11 cellular contexts compared by ENCODE assay signal in genomic region chr19:56951672-56952071, GRCh38.
"Had no signal": no experiment of that assay in that cellular context is flagged by ENCODE, and none has a peak within 500 bp of the region (broad histone marks: within the 10 kb centered on the region; RNA-seq: fewer than 3 reads in every experiment).

No MANE protein-coding gene starts in this region.

- H2AFZ ChIP-seq: GM23248, GM23338 had no signal

- H3K27ac ChIP-seq: GM23248 had no signal

- H3K4me2 ChIP-seq: GM23338 had no signal

- H3K4me1 Mint-ChIP-seq: GM23338, H9 had no signal

- H3K9me3 ChIP-seq: HAP-1 had no signal

- H3K27ac Mint-ChIP-seq: GM23338, H9, HFFc6 had no signal

- FAIRE-seq: H1, H54 had no signal

- H3K4me3 ChIP-seq: GM23248, GM23338, HAP-1 had no signal

- ATAC-seq: GM23338, HCT116 had no signal

- H3K9ac ChIP-seq: GM23248 had no signal

- H3K36me3 ChIP-seq: HAP-1 had no signal

- H3K4me1 ChIP-seq: HAP-1 had no signal

- DNase-seq: GM23248, GOT3, H7, H9, HCEC 1CT, HFFc6 had no signal

- H3K4me3 Mint-ChIP-seq: GM23338, H9, HFFc6 had no signal
